19 cellular contexts compared by ENCODE assay signal in genomic region chr18:13108330-13108729, GRCh38.
A peak's percentile ranks its signal among the peaks of the same experiment; 100 is the strongest.
DNase-seq lines count a peak whose midpoint lies in the region; ATAC-seq, FAIRE-seq and TF ChIP-seq lines count a peak whose summit lies in the region.
"Had no signal": no experiment of that assay in that cellular context is flagged by ENCODE, and none has a peak within 500 bp of the region (broad histone marks: within the 10 kb centered on the region; RNA-seq: fewer than 3 reads in every experiment).

No MANE protein-coding gene starts in this region.

- no peak for ATAC-seq in body of pancreas
- ATAC-seq: GM23338 had no signal

- no peaks in the 10 kb centered on the region for H3K27me3 ChIP-seq in body of pancreas

- 88 to 100% methylated on average over 2 of the region's 2 CpGs for WGBS in body of pancreas, 2 donors

- H3K4me3 Mint-ChIP-seq in activated T-cell treated with anti-CD3 and anti-CD28 coated beads, Interleukin-2, amount 50 U/mL, for 24 hours, result no peak overlapping the region
- peak overlapping the region; percentile 8 for H3K4me3 Mint-ChIP-seq in endothelial cell (ENCODE audit: unreplicated experiment)
- H3K4me3 Mint-ChIP-seq: CD4-positive, alpha-beta memory T cell; GM23338; HFFc6 had no signal

- H3K27me3 Mint-ChIP-seq in activated T-cell treated with anti-CD3 and anti-CD28 coated beads, Interleukin-2, amount 50 U/mL, for 24 hours, result no peaks in the 10 kb centered on the region
- peaks cover 3% of the 10 kb centered on the region for H3K27me3 Mint-ChIP-seq in endothelial cell (ENCODE audit: unreplicated experiment)
- H3K27me3 Mint-ChIP-seq: CD4-positive, alpha-beta memory T cell had no signal

- H3K4me3 ChIP-seq in body of pancreas, result no peak overlapping the region
- H3K4me3 ChIP-seq: GM23338, HAP-1 had no signal

- FAIRE-seq in H54 (lab: Jason Lieb, UNC), result peak; percentile 53
- FAIRE-seq: GM12891, GM18507 had no signal

- intact Hi-C loops in body of pancreas (cut with DNase I), result no loop called here

- H3K27ac Mint-ChIP-seq in activated T-cell treated with anti-CD3 and anti-CD28 coated beads, Interleukin-2, amount 50 U/mL, for 24 hours, result peak overlapping the region; percentile 45
- no peak overlapping the region for H3K27ac Mint-ChIP-seq in endothelial cell (ENCODE audit: unreplicated experiment)
- H3K27ac Mint-ChIP-seq: GM23338, HFFc6 had no signal

- TF ChIP-seq POLR2A in H54 (IDR thresholded peaks at IDR 0.05; ENCODE audit: low read depth, low read length) (no peak), body of pancreas (IDR thresholded peaks at IDR 0.05) (no peak)

- TF ChIP-seq CTCF in endothelial cell (IDR thresholded peaks at IDR 0.05; ENCODE audit: unreplicated experiment), result no peak
- no peak for TF ChIP-seq CTCF in body of pancreas (IDR thresholded peaks at IDR 0.05)

- peaks cover 6% of the 10 kb centered on the region for H3K4me1 ChIP-seq in body of pancreas
- H3K4me1 ChIP-seq: HAP-1 had no signal

- H3K27ac ChIP-seq in body of pancreas, result no peak overlapping the region

- peaks cover 0 to 17% of the 10 kb centered on the region in 2 donors for H3K36me3 ChIP-seq in body of pancreas (replicated peaks in 1 of 2; ENCODE audit: insufficient read depth in 1 of 2, low read depth in 2 of 2)

- no peaks in the 10 kb centered on the region for H3K9me3 Mint-ChIP-seq in activated T-cell treated with anti-CD3 and anti-CD28 coated beads, Interleukin-2, amount 50 U/mL, for 24 hours
- no peaks in the 10 kb centered on the region for H3K9me3 Mint-ChIP-seq in endothelial cell (ENCODE audit: unreplicated experiment)
- H3K9me3 Mint-ChIP-seq: CD4-positive, alpha-beta memory T cell; GM23338; HFFc6 had no signal

- H3K9me3 ChIP-seq in body of pancreas, result no peaks in the 10 kb centered on the region
- H3K9me3 ChIP-seq: HAP-1 had no signal

- peaks cover 92% of the 10 kb centered on the region for H3K36me3 Mint-ChIP-seq in activated T-cell treated with anti-CD3 and anti-CD28 coated beads, Interleukin-2, amount 50 U/mL, for 24 hours (ENCODE audit: low read depth)
- H3K36me3 Mint-ChIP-seq in endothelial cell (ENCODE audit: low read depth, unreplicated experiment), result peaks cover 37% of the 10 kb centered on the region

- H3K4me1 Mint-ChIP-seq in activated T-cell treated with anti-CD3 and anti-CD28 coated beads, Interleukin-2, amount 50 U/mL, for 24 hours (ENCODE audit: low read depth), result no peaks in the 10 kb centered on the region
- H3K4me1 Mint-ChIP-seq in endothelial cell (ENCODE audit: unreplicated experiment), result no peaks in the 10 kb centered on the region

- no peak for DNase-seq in activated T-cell treated with anti-CD3 and anti-CD28 coated beads, Interleukin-2, amount 50 U/mL, for 24 hours
- no peak for DNase-seq in activated T-cell treated with anti-CD3 and anti-CD28 coated beads, Interleukin-2, amount 50 U/mL, for 1 hour
- no peak for DNase-seq in H54 (ENCODE audit: insufficient read length, low spot score)
- peak; percentile 3 for DNase-seq in M059J (ENCODE audit: low read depth)
- DNase-seq in endothelial cell (ENCODE audit: low spot score), result no peak
- no peak for DNase-seq in body of pancreas
- DNase-seq in NCI-H2196 (lab: John Stamatoyannopoulos, UW; ENCODE audit: unreplicated experiment), result no peak
- DNase-seq: C1 segment of cervical spinal cord; Calu3; CD4-positive, alpha-beta memory T cell; COR-L47; DMS53; DMS79 treated with DMSO at 0.1 percent for 48 hours; GF-D8; HFFc6 had no signal
